13 cellular contexts compared by ENCODE assay signal in genomic region chr19:58579473-58580142, GRCh38. TPM values are rescaled to one million over a fixed set of nuclear protein-coding genes. Genes with fewer than 3 reads are reported as not detected.
DNase-seq lines count a peak whose midpoint lies in the region; ATAC-seq and TF ChIP-seq lines count a peak whose summit lies in the region.
"Had no signal": no experiment of that assay in that cellular context is flagged by ENCODE, and none has a peak within 500 bp of the region (broad histone marks: within the 10 kb centered on the region; RNA-seq: fewer than 3 reads in every experiment).

No MANE protein-coding gene starts in this region.

- no peak for TF ChIP-seq CTCF in neural crest cell (conservative IDR thresholded peaks at IDR 0.05)

- CTCF ChIA-PET in activated CD4-positive, alpha-beta memory T cell treated with anti-CD3 and anti-CD28 coated beads for 36 hours (lab: Charles Lee), result interaction anchor here (4.4 to 5.3 kb wide), 2 partner anchors 59 to 66 kb away, joined by 43 to 65 read pairs; partner anchors contain the start of gene ZBTB45
- CTCF ChIA-PET in activated CD4-positive, alpha-beta memory T cell treated with anti-CD3 and anti-CD28 coated beads, Interleukin-2, amount 10 ng/mL, durations not matched to agents 7 days and 5 days (lab: Charles Lee), result interaction anchor here (0.6 to 4.7 kb wide), 6 partner anchors 18 to 164 kb away, joined by 3 to 49 read pairs (median 4); partner anchors contain the start of gene ZBTB45

- ATAC-seq in activated T-helper 17 cell treated with anti-CD3 and anti-CD28 coated beads, Interleukin-2, amount 50 U/mL, for 72 hours (replicated peaks), result no peak
- ATAC-seq: body of pancreas, SK-N-SH treated with all-trans-retinoic acid at 6 μM for 48 hours had no signal

- no peaks in the 10 kb centered on the region for H3K9me3 Mint-ChIP-seq in activated CD4-positive, alpha-beta memory T cell treated with anti-CD3 and anti-CD28 coated beads for 36 hours
- no peaks in the 10 kb centered on the region for H3K9me3 Mint-ChIP-seq in activated CD4-positive, alpha-beta memory T cell treated with anti-CD3 and anti-CD28 coated beads, Interleukin-2, amount 10 ng/mL, durations not matched to agents 7 days and 5 days
- H3K9me3 Mint-ChIP-seq in activated T-helper 17 cell treated with anti-CD3 and anti-CD28 coated beads, Interleukin-2, amount 50 U/mL, for 72 hours, result no peaks in the 10 kb centered on the region
- no peaks in the 10 kb centered on the region for H3K9me3 Mint-ChIP-seq in neural crest cell

- peaks cover 13% of the 10 kb centered on the region for H3K36me3 Mint-ChIP-seq in activated CD4-positive, alpha-beta memory T cell treated with anti-CD3 and anti-CD28 coated beads for 36 hours
- H3K36me3 Mint-ChIP-seq in activated CD4-positive, alpha-beta memory T cell treated with anti-CD3 and anti-CD28 coated beads, Interleukin-2, amount 10 ng/mL, durations not matched to agents 7 days and 5 days (ENCODE audit: low read depth), result peaks cover 25% of the 10 kb centered on the region
- peaks cover 31% of the 10 kb centered on the region for H3K36me3 Mint-ChIP-seq in activated T-helper 17 cell treated with anti-CD3 and anti-CD28 coated beads, Interleukin-2, amount 50 U/mL, for 72 hours (ENCODE audit: low read depth)
- H3K36me3 Mint-ChIP-seq in neural crest cell (ENCODE audit: low read depth), result peaks cover 11% of the 10 kb centered on the region

- intact Hi-C loops in activated CD4-positive, alpha-beta memory T cell treated with anti-CD3 and anti-CD28 coated beads for 36 hours (cut with micrococcal nuclease), result no loop called here

- POLR2A ChIA-PET in activated CD4-positive, alpha-beta memory T cell treated with anti-CD3 and anti-CD28 coated beads for 36 hours (lab: Charles Lee), result interaction anchor here (1.2 to 1.7 kb wide), 2 partner anchors 19 to 60 kb away, joined by 6 to 7 read pairs; partner anchors contain the start of gene ZBTB45
- POLR2A ChIA-PET in activated CD4-positive, alpha-beta memory T cell treated with anti-CD3 and anti-CD28 coated beads, Interleukin-2, amount 10 ng/mL, durations not matched to agents 7 days and 5 days (lab: Charles Lee), result interaction anchor here (0.7 to 4.3 kb wide), 3 partner anchors 18 to 60 kb away, joined by 3 to 30 read pairs (median 3); partner anchors contain the start of genes TRIM28 and ZBTB45

- H3K4me3 Mint-ChIP-seq in activated CD4-positive, alpha-beta memory T cell treated with anti-CD3 and anti-CD28 coated beads for 36 hours, result no peak overlapping the region
- no peak overlapping the region for H3K4me3 Mint-ChIP-seq in activated CD4-positive, alpha-beta memory T cell treated with anti-CD3 and anti-CD28 coated beads, Interleukin-2, amount 10 ng/mL, durations not matched to agents 7 days and 5 days
- H3K4me3 Mint-ChIP-seq in activated T-helper 17 cell treated with anti-CD3 and anti-CD28 coated beads, Interleukin-2, amount 50 U/mL, for 72 hours, result peak overlapping the region; percentile 78
- peak overlapping the region; percentile 77 for H3K4me3 Mint-ChIP-seq in neural crest cell

- no peak for DNase-seq in activated CD4-positive, alpha-beta memory T cell treated with anti-CD3 and anti-CD28 coated beads for 36 hours
- DNase-seq in activated CD4-positive, alpha-beta memory T cell treated with anti-CD3 and anti-CD28 coated beads, Interleukin-2, amount 10 ng/mL, durations not matched to agents 7 days and 5 days, result no peak
- no peak for DNase-seq in neural crest cell (ENCODE audit: low read depth, low spot score)
- no peak for DNase-seq in inferior parietal cortex (ENCODE audit: extremely low spot score)
- DNase-seq in COLO829 (ENCODE audit: low spot score), result no peak
- DNase-seq: activated gamma-delta T cell treated with Interleukin-2 at 50 U/mL for 16 hours, body of pancreas, dermis blood vessel endothelial cell, NCI-H1092, NCI-H748 treated with DMSO at 0.1 percent for 48 hours, upper lobe of left lung had no signal

- no peaks in the 10 kb centered on the region for H3K27me3 Mint-ChIP-seq in activated CD4-positive, alpha-beta memory T cell treated with anti-CD3 and anti-CD28 coated beads for 36 hours
- no peaks in the 10 kb centered on the region for H3K27me3 Mint-ChIP-seq in activated CD4-positive, alpha-beta memory T cell treated with anti-CD3 and anti-CD28 coated beads, Interleukin-2, amount 10 ng/mL, durations not matched to agents 7 days and 5 days
- no peaks in the 10 kb centered on the region for H3K27me3 Mint-ChIP-seq in activated T-helper 17 cell treated with anti-CD3 and anti-CD28 coated beads, Interleukin-2, amount 50 U/mL, for 72 hours
- no peaks in the 10 kb centered on the region for H3K27me3 Mint-ChIP-seq in neural crest cell (ENCODE audit: low read depth)

- H3K27ac Mint-ChIP-seq in activated CD4-positive, alpha-beta memory T cell treated with anti-CD3 and anti-CD28 coated beads for 36 hours, result peak overlapping the region; percentile 64
- no peak overlapping the region for H3K27ac Mint-ChIP-seq in activated CD4-positive, alpha-beta memory T cell treated with anti-CD3 and anti-CD28 coated beads, Interleukin-2, amount 10 ng/mL, durations not matched to agents 7 days and 5 days
- peak overlapping the region; percentile 90 for H3K27ac Mint-ChIP-seq in activated T-helper 17 cell treated with anti-CD3 and anti-CD28 coated beads, Interleukin-2, amount 50 U/mL, for 72 hours
- no peak overlapping the region for H3K27ac Mint-ChIP-seq in neural crest cell (ENCODE audit: unreplicated experiment)

- peaks cover 41% of the 10 kb centered on the region for H3K4me1 Mint-ChIP-seq in activated CD4-positive, alpha-beta memory T cell treated with anti-CD3 and anti-CD28 coated beads for 36 hours (ENCODE audit: low read depth)
- peaks cover 42% of the 10 kb centered on the region for H3K4me1 Mint-ChIP-seq in activated CD4-positive, alpha-beta memory T cell treated with anti-CD3 and anti-CD28 coated beads, Interleukin-2, amount 10 ng/mL, durations not matched to agents 7 days and 5 days
- peaks cover 34% of the 10 kb centered on the region for H3K4me1 Mint-ChIP-seq in activated T-helper 17 cell treated with anti-CD3 and anti-CD28 coated beads, Interleukin-2, amount 50 U/mL, for 72 hours
- peaks cover 28% of the 10 kb centered on the region for H3K4me1 Mint-ChIP-seq in neural crest cell

RNA-seq across cellular contexts. Expression of gene MZF1, which starts 6.5 kb away (rescaled TPM):
- 10 to 100 TPM; 13.3 to 14.4 TPM for total RNA-seq in activated CD4-positive, alpha-beta memory T cell treated with anti-CD3 and anti-CD28 coated beads for 36 hours
- 10 to 100 TPM; 21.6 to 22.9 TPM for total RNA-seq in activated CD4-positive, alpha-beta memory T cell treated with anti-CD3 and anti-CD28 coated beads, Interleukin-2, amount 10 ng/mL, durations not matched to agents 7 days and 5 days
- total RNA-seq in activated T-helper 17 cell treated with anti-CD3 and anti-CD28 coated beads, Interleukin-2, amount 50 U/mL, for 72 hours, result 10 to 100 TPM; 26.6 to 57.9 TPM
- total RNA-seq in neural crest cell, result 40.5 and 43.3 TPM in 2 replicates

RNA-seq across cellular contexts. Expression of gene UBE2M, which starts 21.2 kb away (rescaled TPM):
- total RNA-seq in activated CD4-positive, alpha-beta memory T cell treated with anti-CD3 and anti-CD28 coated beads for 36 hours, result 100 to 1,000 TPM; 107 to 111 TPM
- 10 to 100 TPM; 87.5 to 92.4 TPM for total RNA-seq in activated CD4-positive, alpha-beta memory T cell treated with anti-CD3 and anti-CD28 coated beads, Interleukin-2, amount 10 ng/mL, durations not matched to agents 7 days and 5 days
- 100 to 1,000 TPM; 102 to 141 TPM for total RNA-seq in activated T-helper 17 cell treated with anti-CD3 and anti-CD28 coated beads, Interleukin-2, amount 50 U/mL, for 72 hours
- total RNA-seq in neural crest cell, result 113 and 119 TPM in 2 replicates

RNA-seq across cellular contexts. Expression of gene CHMP2A, which starts 24.7 kb away (rescaled TPM):
- 100 to 1,000 TPM; 120 to 122 TPM for total RNA-seq in activated CD4-positive, alpha-beta memory T cell treated with anti-CD3 and anti-CD28 coated beads for 36 hours
- total RNA-seq in activated CD4-positive, alpha-beta memory T cell treated with anti-CD3 and anti-CD28 coated beads, Interleukin-2, amount 10 ng/mL, durations not matched to agents 7 days and 5 days, result 100 to 1,000 TPM; 137 to 144 TPM
- 10 to 100 TPM; 79.0 to 95.8 TPM for total RNA-seq in activated T-helper 17 cell treated with anti-CD3 and anti-CD28 coated beads, Interleukin-2, amount 50 U/mL, for 72 hours
- total RNA-seq in neural crest cell, result 61.6 and 64.6 TPM in 2 replicates

RNA-seq across cellular contexts. Expression of gene TRIM28, which starts 35.7 kb away (rescaled TPM):
- 100 to 1,000 TPM; 404 to 408 TPM for total RNA-seq in activated CD4-positive, alpha-beta memory T cell treated with anti-CD3 and anti-CD28 coated beads for 36 hours
- 100 to 1,000 TPM; 345 TPM for total RNA-seq in activated CD4-positive, alpha-beta memory T cell treated with anti-CD3 and anti-CD28 coated beads, Interleukin-2, amount 10 ng/mL, durations not matched to agents 7 days and 5 days
- 100 to 1,000 TPM; 336 to 455 TPM for total RNA-seq in activated T-helper 17 cell treated with anti-CD3 and anti-CD28 coated beads, Interleukin-2, amount 50 U/mL, for 72 hours
- 964 and 1,000 TPM in 2 replicates for total RNA-seq in neural crest cell

RNA-seq across cellular contexts. Expression of gene ZBTB45, which starts 60.0 kb away (rescaled TPM):
- 1 to 10 TPM; 9.9 to 10.0 TPM for total RNA-seq in activated CD4-positive, alpha-beta memory T cell treated with anti-CD3 and anti-CD28 coated beads for 36 hours
- 10 to 100 TPM; 15.8 to 17.4 TPM for total RNA-seq in activated CD4-positive, alpha-beta memory T cell treated with anti-CD3 and anti-CD28 coated beads, Interleukin-2, amount 10 ng/mL, durations not matched to agents 7 days and 5 days
- total RNA-seq in activated T-helper 17 cell treated with anti-CD3 and anti-CD28 coated beads, Interleukin-2, amount 50 U/mL, for 72 hours, result 10 to 100 TPM; 11.0 to 14.3 TPM
- total RNA-seq in neural crest cell, result 24.1 and 27.3 TPM in 2 replicates

Comparison
In these comparisons a context has a peak if more than half of its experiments do, and no peak if none do; other contexts are left out.
1. H3K27ac Mint-ChIP-seq: peak in activated CD4-positive, alpha-beta memory T cell treated with anti-CD3 and anti-CD28 coated beads for 36 hours (single experiment) and activated T-helper 17 cell treated with anti-CD3 and anti-CD28 coated beads, Interleukin-2, amount 50 U/mL, for 72 hours (single experiment); none in activated CD4-positive, alpha-beta memory T cell treated with anti-CD3 and anti-CD28 coated beads, Interleukin-2, amount 10 ng/mL, durations not matched to agents 7 days and 5 days (single experiment) and neural crest cell (single experiment).
2. H3K4me3 Mint-ChIP-seq: peak in activated T-helper 17 cell treated with anti-CD3 and anti-CD28 coated beads, Interleukin-2, amount 50 U/mL, for 72 hours (single experiment) and neural crest cell (single experiment); none in activated CD4-positive, alpha-beta memory T cell treated with anti-CD3 and anti-CD28 coated beads for 36 hours (single experiment) and activated CD4-positive, alpha-beta memory T cell treated with anti-CD3 and anti-CD28 coated beads, Interleukin-2, amount 10 ng/mL, durations not matched to agents 7 days and 5 days (single experiment).